In the genomic region with DNA sequence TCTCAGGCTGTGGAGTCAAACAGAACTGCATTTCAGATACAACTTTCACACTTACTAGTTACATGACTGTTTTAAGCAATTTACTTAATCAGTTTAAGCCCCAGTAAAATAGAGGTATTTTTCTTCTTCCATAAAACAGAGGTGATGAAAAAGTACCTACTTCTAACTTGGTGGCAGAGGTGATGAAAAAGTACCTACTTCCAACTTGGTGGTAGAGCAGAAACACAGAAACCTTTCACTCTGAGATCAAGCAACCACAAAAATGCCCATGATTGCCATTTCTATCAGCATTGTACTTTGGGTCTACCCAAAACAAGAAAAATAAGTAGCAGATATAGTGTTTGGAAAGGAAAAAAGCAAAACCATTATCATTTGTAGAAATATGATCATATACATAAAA, we compare ENCODE assay signal across 15 cellular contexts.
DNase-seq lines count a peak whose midpoint lies in the region; ATAC-seq and TF ChIP-seq lines count a peak whose summit lies in the region.
"Had no signal": no experiment of that assay in that cellular context is flagged by ENCODE, and none has a peak within 500 bp of the region (broad histone marks: within the 10 kb centered on the region; RNA-seq: fewer than 3 reads in every experiment).

No MANE protein-coding gene starts in this region.

- TF ChIP-seq CTCF in natural killer cell (IDR thresholded peaks at IDR 0.05), result no peak

- intact Hi-C loops in natural killer cell (cut with micrococcal nuclease), result no loop called here

- H3K27ac Mint-ChIP-seq in natural killer cell, result peak overlapping the region; percentile 21 to 63
- peak overlapping the region in 1 of 2 donors; percentile 42 for H3K27ac Mint-ChIP-seq in natural killer cell treated with Interleukin-12 subunit alpha and Interleukin-12 subunit beta and Interleukin-15 and Interleukin-18, amount 100 ng/mL, for 72 hours
- H3K27ac Mint-ChIP-seq in activated naive CD8-positive, alpha-beta T cell treated with anti-CD3 and anti-CD28 coated beads for 36 hours, result peak overlapping the region; percentile 5
- H3K27ac Mint-ChIP-seq in stimulated activated memory B cell treated with anti-CD40 and anti-IgM and Interleukin-4, amounts not matched to agents 10 μg/mL and 1 μg/mL and 100 μg/mL, for 72 hours, result no peak overlapping the region

- H3K4me1 Mint-ChIP-seq in natural killer cell, result peaks cover 40 to 44% of the 10 kb centered on the region in 2 donors
- H3K4me1 Mint-ChIP-seq in natural killer cell treated with Interleukin-12 subunit alpha and Interleukin-12 subunit beta and Interleukin-15 and Interleukin-18, amount 100 ng/mL, for 72 hours (ENCODE audit: low read depth in 2 of 2), result peaks cover 24 to 33% of the 10 kb centered on the region in 2 donors
- peaks cover 34% of the 10 kb centered on the region for H3K4me1 Mint-ChIP-seq in activated naive CD8-positive, alpha-beta T cell treated with anti-CD3 and anti-CD28 coated beads for 36 hours
- no peaks in the 10 kb centered on the region for H3K4me1 Mint-ChIP-seq in stimulated activated memory B cell treated with anti-CD40 and anti-IgM and Interleukin-4, amounts not matched to agents 10 μg/mL and 1 μg/mL and 100 μg/mL, for 72 hours

- no peaks in the 10 kb centered on the region for H3K27me3 Mint-ChIP-seq in natural killer cell (ENCODE audit: low read depth in 2 of 2)
- no peaks in the 10 kb centered on the region for H3K27me3 Mint-ChIP-seq in natural killer cell treated with Interleukin-12 subunit alpha and Interleukin-12 subunit beta and Interleukin-15 and Interleukin-18, amount 100 ng/mL, for 72 hours
- no peaks in the 10 kb centered on the region for H3K27me3 Mint-ChIP-seq in activated naive CD8-positive, alpha-beta T cell treated with anti-CD3 and anti-CD28 coated beads for 36 hours
- no peaks in the 10 kb centered on the region for H3K27me3 Mint-ChIP-seq in stimulated activated memory B cell treated with anti-CD40 and anti-IgM and Interleukin-4, amounts not matched to agents 10 μg/mL and 1 μg/mL and 100 μg/mL, for 72 hours

- no peak for DNase-seq in natural killer cell
- DNase-seq in natural killer cell treated with Interleukin-12 subunit alpha and Interleukin-12 subunit beta and Interleukin-15 and Interleukin-18, amount 100 ng/mL, for 72 hours (ENCODE audit: low spot score), result no peak
- no peak for DNase-seq in activated naive CD8-positive, alpha-beta T cell treated with anti-CD3 and anti-CD28 coated beads for 36 hours
- DNase-seq in NCI-H2029 treated with DMSO at 0.1 percent for 48 hours (lab: John Stamatoyannopoulos, UW), result no peak
- DNase-seq: AML-193, Calu3, GOT3, IMR-90, Kasumi-1, NCI-H1930, NCI-H2171 treated with DMSO at 0.1 percent for 48 hours, NCI-H510A had no signal

- H3K9me3 Mint-ChIP-seq in natural killer cell, result no peaks in the 10 kb centered on the region
- no peaks in the 10 kb centered on the region for H3K9me3 Mint-ChIP-seq in natural killer cell treated with Interleukin-12 subunit alpha and Interleukin-12 subunit beta and Interleukin-15 and Interleukin-18, amount 100 ng/mL, for 72 hours
- H3K9me3 Mint-ChIP-seq in activated naive CD8-positive, alpha-beta T cell treated with anti-CD3 and anti-CD28 coated beads for 36 hours, result peaks cover 12% of the 10 kb centered on the region
- H3K9me3 Mint-ChIP-seq in stimulated activated memory B cell treated with anti-CD40 and anti-IgM and Interleukin-4, amounts not matched to agents 10 μg/mL and 1 μg/mL and 100 μg/mL, for 72 hours, result peaks cover under 1% of the 10 kb centered on the region

- peaks cover 10% of the 10 kb centered on the region for H3K36me3 Mint-ChIP-seq in natural killer cell
- H3K36me3 Mint-ChIP-seq in natural killer cell treated with Interleukin-12 subunit alpha and Interleukin-12 subunit beta and Interleukin-15 and Interleukin-18, amount 100 ng/mL, for 72 hours, result peaks cover 12% of the 10 kb centered on the region
- H3K36me3 Mint-ChIP-seq in activated naive CD8-positive, alpha-beta T cell treated with anti-CD3 and anti-CD28 coated beads for 36 hours, result peaks cover 63% of the 10 kb centered on the region
- H3K36me3 Mint-ChIP-seq in stimulated activated memory B cell treated with anti-CD40 and anti-IgM and Interleukin-4, amounts not matched to agents 10 μg/mL and 1 μg/mL and 100 μg/mL, for 72 hours, result no peaks in the 10 kb centered on the region

- no peak for ATAC-seq in natural killer cell
- ATAC-seq in natural killer cell treated with Interleukin-12 subunit alpha and Interleukin-12 subunit beta and Interleukin-15 and Interleukin-18, amount 100 ng/mL, for 72 hours, result no peak
- peak; percentile 66 for ATAC-seq in HG02610 (IDR thresholded peaks at IDR 0.05; ENCODE audit: unreplicated experiment)
- no peak for ATAC-seq in stimulated activated memory B cell treated with anti-CD40 and anti-IgM and Interleukin-4, amounts not matched to agents 10 μg/mL and 1 μg/mL and 100 μg/mL, for 72 hours
- no peak for ATAC-seq in GM21390 (IDR thresholded peaks at IDR 0.05; ENCODE audit: unreplicated experiment)

- no peak overlapping the region for H3K4me3 Mint-ChIP-seq in natural killer cell
- no peak overlapping the region for H3K4me3 Mint-ChIP-seq in natural killer cell treated with Interleukin-12 subunit alpha and Interleukin-12 subunit beta and Interleukin-15 and Interleukin-18, amount 100 ng/mL, for 72 hours
- no peak overlapping the region for H3K4me3 Mint-ChIP-seq in activated naive CD8-positive, alpha-beta T cell treated with anti-CD3 and anti-CD28 coated beads for 36 hours
- no peak overlapping the region for H3K4me3 Mint-ChIP-seq in stimulated activated memory B cell treated with anti-CD40 and anti-IgM and Interleukin-4, amounts not matched to agents 10 μg/mL and 1 μg/mL and 100 μg/mL, for 72 hours
